19 cellular contexts compared by ENCODE assay signal in genomic region chr5:79093762-79094161, GRCh38. TPM values are rescaled to one million over a fixed set of nuclear protein-coding genes. Genes with fewer than 3 reads are reported as not detected.
DNase-seq lines count a peak whose midpoint lies in the region; ATAC-seq and TF ChIP-seq lines count a peak whose summit lies in the region.
"Had no signal": no experiment of that assay in that cellular context is flagged by ENCODE, and none has a peak within 500 bp of the region (broad histone marks: within the 10 kb centered on the region; RNA-seq: fewer than 3 reads in every experiment).

No MANE protein-coding gene starts in this region.

- ATAC-seq in GM18873 (IDR thresholded peaks at IDR 0.05; ENCODE audit: low FRiP score, unreplicated experiment), result no peak
- ATAC-seq: stimulated activated naive CD8-positive, alpha-beta T cell treated with anti-CD3 and anti-CD28 coated beads, Interleukin-15, Interleukin-2, amounts not matched to agents 100 U/mL and 50 U/mL, for 24 hours had no signal

- no peak overlapping the region for H3K9ac ChIP-seq in endocrine pancreas (ENCODE audit: control insufficient read depth, insufficient read depth, low read length)

- H3K4me3 ChIP-seq in endocrine pancreas (ENCODE audit: control insufficient read depth, insufficient read depth, low read length), result peak overlapping the region; percentile 34
- H3K4me3 ChIP-seq in esophagus muscularis mucosa, result no peak overlapping the region
- no peak overlapping the region for H3K4me3 ChIP-seq in effector memory CD4-positive, alpha-beta T cell (ENCODE audit: insufficient read depth, low read depth, low read length, poor library complexity, severe bottlenecking)
- H3K4me3 ChIP-seq: skin epidermis had no signal

- peak; percentile 29 for DNase-seq in COLO668 (lab: John Stamatoyannopoulos, UW; ENCODE audit: unreplicated experiment)
- peak; percentile 98 for DNase-seq in NCI-H146 (lab: John Stamatoyannopoulos, UW)
- peak; percentile 12 for DNase-seq in NCI-H526 treated with DMSO at 0.1 percent for 48 hours (lab: John Stamatoyannopoulos, UW)
- DNase-seq in esophagus muscularis mucosa (ENCODE audit: extremely low spot score), result no peak
- DNase-seq in effector memory CD4-positive, alpha-beta T cell, result no peak
- no peak for DNase-seq in posterior cingulate gyrus
- DNase-seq: ACHN; central memory CD4-positive, alpha-beta T cell; foreskin melanocyte; H7; Kasumi-1; mesenchymal stem cell; NK-92 treated with Interleukin-12 subunit alpha and Interleukin-12 subunit beta, amount 100 ng/mL, for 24 hours; stimulated activated naive CD8-positive, alpha-beta T cell treated with anti-CD3 and anti-CD28 coated beads, Interleukin-15, Interleukin-2, amounts not matched to agents 100 U/mL and 50 U/mL, for 24 hours; T1000 had no signal

- TF ChIP-seq POLR2A in esophagus muscularis mucosa (IDR thresholded peaks at IDR 0.05; ENCODE audit: low read depth), result no peak

- H3K27ac ChIP-seq in esophagus muscularis mucosa (replicated peaks in 1 of 4), result no peak overlapping the region
- no peak overlapping the region for H3K27ac ChIP-seq in effector memory CD4-positive, alpha-beta T cell (ENCODE audit: insufficient read depth, low read length, poor library complexity, severe bottlenecking)
- H3K27ac ChIP-seq: neutrophil, skin epidermis had no signal

- no peak for TF ChIP-seq CTCF in esophagus muscularis mucosa (IDR thresholded peaks at IDR 0.05)

- H3K4me1 ChIP-seq in endocrine pancreas (ENCODE audit: control insufficient read depth, insufficient read depth, low read length) (no peaks in the 10 kb centered on the region), esophagus muscularis mucosa (peaks cover 0 to 15% (median 11%) of the 10 kb centered on the region in 4 donors)
- H3K4me1 ChIP-seq in effector memory CD4-positive, alpha-beta T cell (ENCODE audit: control insufficient read depth, insufficient read depth, low read length, poor library complexity, severe bottlenecking), result no peaks in the 10 kb centered on the region

- TF ChIP-seq EP300 in esophagus muscularis mucosa (IDR thresholded peaks at IDR 0.05), result no peak

- H3K27me3 ChIP-seq in endocrine pancreas (ENCODE audit: control insufficient read depth, insufficient read depth, low read length) (no peaks in the 10 kb centered on the region), esophagus muscularis mucosa (no peaks in the 10 kb centered on the region)
- H3K27me3 ChIP-seq in effector memory CD4-positive, alpha-beta T cell (replicated peaks; ENCODE audit: control insufficient read depth, insufficient read depth, low read length, poor library complexity, severe bottlenecking), result no peaks in the 10 kb centered on the region
- H3K27me3 ChIP-seq: neutrophil had no signal

- H3K36me3 ChIP-seq in endocrine pancreas (ENCODE audit: control insufficient read depth, insufficient read depth, low read length) (no peaks in the 10 kb centered on the region), esophagus muscularis mucosa (no peaks in the 10 kb centered on the region)
- H3K36me3 ChIP-seq in effector memory CD4-positive, alpha-beta T cell (ENCODE audit: control insufficient read depth, insufficient read depth, low read length), result no peaks in the 10 kb centered on the region
- H3K36me3 ChIP-seq: neutrophil had no signal

- WGBS in esophagus muscularis mucosa, result 49% methylated on average over 3 of the region's 3 CpGs

- H3K9me3 ChIP-seq in endocrine pancreas (ENCODE audit: control insufficient read depth, low read length) (no peaks in the 10 kb centered on the region), esophagus muscularis mucosa (no peaks in the 10 kb centered on the region)
- no peaks in the 10 kb centered on the region for H3K9me3 ChIP-seq in effector memory CD4-positive, alpha-beta T cell (ENCODE audit: control insufficient read depth, low read length)
- H3K9me3 ChIP-seq: neutrophil had no signal

- intact Hi-C loops in esophagus muscularis mucosa (cut with DNase I), result no loop called here
- intact Hi-C loops in posterior cingulate gyrus (cut with DNase I), result no loop called here

RNA-seq across cellular contexts. Expression of gene BHMT, which starts 17.8 kb away (rescaled TPM):
- total RNA-seq in esophagus muscularis mucosa, result 1 to 10 TPM in 3 of 4 donors, under 1 TPM in 1; 0.83 to 4.8 (median 3.9) TPM

RNA-seq across cellular contexts. Expression of gene BHMT2, which starts 24.2 kb away (rescaled TPM):
- 100 to 1,000 TPM in 1 of 4 donors, 10 to 100 TPM in 3; 44.2 to 105 (median 64.1) TPM for total RNA-seq in esophagus muscularis mucosa
- total RNA-seq: H7 had no signal

RNA-seq across cellular contexts. Expression of gene DMGDH, which starts 24.3 kb away (rescaled TPM):
- total RNA-seq in esophagus muscularis mucosa, result 1 to 10 TPM; 3.3 to 7.4 (median 4.6) TPM
- total RNA-seq: H7 had no signal

Comparison
In these comparisons a context has a peak if more than half of its experiments do, and no peak if none do; other contexts are left out.
1. DNase-seq: peak in COLO668 (single experiment), NCI-H146 (single experiment) and NCI-H526 treated with DMSO at 0.1 percent for 48 hours (single experiment); none in esophagus muscularis mucosa (single experiment), effector memory CD4-positive, alpha-beta T cell (0 of 3) and posterior cingulate gyrus (0 of 10).